11 cellular contexts compared by ENCODE assay signal in genomic region chr11:67419330-67420049, GRCh38. TPM values are rescaled to one million over a fixed set of nuclear protein-coding genes. Genes with fewer than 3 reads are reported as not detected.
DNase-seq lines count a peak whose midpoint lies in the region; ATAC-seq, FAIRE-seq and TF ChIP-seq lines count a peak whose summit lies in the region.
"Had no signal": no experiment of that assay in that cellular context is flagged by ENCODE, and none has a peak within 500 bp of the region (broad histone marks: within the 10 kb centered on the region; RNA-seq: fewer than 3 reads in every experiment).

No MANE protein-coding gene starts in this region.

- 96% methylated on average over 21 of the region's 21 CpGs for WGBS in mesenchymal stem cell

- H3K4me1 Mint-ChIP-seq in activated naive CD4-positive, alpha-beta T cell treated with anti-CD3 and anti-CD28 coated beads, Interleukin-2, amount 50 U/mL, for 24 hours, result peaks cover 60% of the 10 kb centered on the region
- peaks cover 47% of the 10 kb centered on the region for H3K4me1 Mint-ChIP-seq in activated CD4-positive, alpha-beta memory T cell treated with anti-CD3 and anti-CD28 coated beads, Interleukin-2, amount 10 ng/mL, durations not matched to agents 7 days and 5 days

- no peak for FAIRE-seq in GM12892 (lab: Jason Lieb, UNC)

- CTCF ChIA-PET in activated CD4-positive, alpha-beta memory T cell treated with anti-CD3 and anti-CD28 coated beads, Interleukin-2, amount 10 ng/mL, durations not matched to agents 7 days and 5 days (lab: Charles Lee), result interaction anchor here (0.6 to 2.0 kb wide), 5 partner anchors 10 to 39 kb away, joined by 3 to 10 read pairs (median 5); partner anchors contain the start of genes PPP1CA and TBC1D10C

- no peaks in the 10 kb centered on the region for H3K27me3 Mint-ChIP-seq in activated naive CD4-positive, alpha-beta T cell treated with anti-CD3 and anti-CD28 coated beads, Interleukin-2, amount 50 U/mL, for 24 hours
- H3K27me3 Mint-ChIP-seq in activated CD4-positive, alpha-beta memory T cell treated with anti-CD3 and anti-CD28 coated beads, Interleukin-2, amount 10 ng/mL, durations not matched to agents 7 days and 5 days, result peaks cover 13% of the 10 kb centered on the region

- H2BK5ac ChIP-seq in mesenchymal stem cell (ENCODE audit: low read depth, low read length, poor library complexity, severe bottlenecking), result no peak overlapping the region

- peak overlapping the region; percentile 7 for H2AK5ac ChIP-seq in mesenchymal stem cell (ENCODE audit: low read length, severe bottlenecking)

- peak overlapping the region; percentile 84 for H3K4me3 Mint-ChIP-seq in activated naive CD4-positive, alpha-beta T cell treated with anti-CD3 and anti-CD28 coated beads, Interleukin-2, amount 50 U/mL, for 24 hours
- peak overlapping the region; percentile 17 for H3K4me3 Mint-ChIP-seq in activated CD4-positive, alpha-beta memory T cell treated with anti-CD3 and anti-CD28 coated beads, Interleukin-2, amount 10 ng/mL, durations not matched to agents 7 days and 5 days

- H3K4me3 ChIP-seq in mesenchymal stem cell (ENCODE audit: insufficient read depth in 1 of 2, low read depth in 1 of 2, low read length in 2 of 2) (no peak overlapping the region), thoracic aorta (peak overlapping the region; percentile 6)

- ATAC-seq in thoracic aorta (ENCODE audit: insufficient number of reproducible peaks, low FRiP score, low read depth), result no peak
- no peak for ATAC-seq in HG03039 (IDR thresholded peaks at IDR 0.05; ENCODE audit: unreplicated experiment)

- peak overlapping the region; percentile 80 for H3K4me2 ChIP-seq in mesenchymal stem cell (ENCODE audit: low read length, poor library complexity, severe bottlenecking)

- DNase-seq in activated naive CD4-positive, alpha-beta T cell treated with Interleukin-2 at 50 U/mL for 16 hours, result no peak
- DNase-seq in activated CD4-positive, alpha-beta memory T cell treated with anti-CD3 and anti-CD28 coated beads, Interleukin-2, amount 10 ng/mL, durations not matched to agents 7 days and 5 days, result no peak
- no peak for DNase-seq in mesenchymal stem cell
- DNase-seq in thoracic aorta (ENCODE audit: low spot score), result no peak
- DNase-seq in GM19240 (ENCODE audit: insufficient read length, low spot score), result no peak
- DNase-seq in GM12892 (ENCODE audit: insufficient read length), result no peak
- DNase-seq: foreskin fibroblast; NCI-H1048; stimulated activated CD4-positive, alpha-beta T cell treated with anti-CD3 and anti-CD28 coated beads, Interleukin-2, amount 100 ng/mL, for 48 hours had no signal

- H3K36me3 Mint-ChIP-seq in activated naive CD4-positive, alpha-beta T cell treated with anti-CD3 and anti-CD28 coated beads, Interleukin-2, amount 50 U/mL, for 24 hours, result no peaks in the 10 kb centered on the region
- H3K36me3 Mint-ChIP-seq in activated CD4-positive, alpha-beta memory T cell treated with anti-CD3 and anti-CD28 coated beads, Interleukin-2, amount 10 ng/mL, durations not matched to agents 7 days and 5 days (ENCODE audit: low read depth), result no peaks in the 10 kb centered on the region

- H3K14ac ChIP-seq in mesenchymal stem cell (ENCODE audit: low read length in 2 of 2), result no peak overlapping the region

- no peak overlapping the region for H3K4ac ChIP-seq in mesenchymal stem cell (ENCODE audit: low read depth in 1 of 2, low read length in 2 of 2)

- H4K8ac ChIP-seq in mesenchymal stem cell (ENCODE audit: low read length), result no peak overlapping the region

- no peak for TF ChIP-seq CTCF in thoracic aorta (IDR thresholded peaks at IDR 0.05)

- H3K27ac ChIP-seq in mesenchymal stem cell (ENCODE audit: low read length, poor library complexity, severe bottlenecking) (no peak overlapping the region), thoracic aorta (peak overlapping the region; percentile 78 to 90)

- H3K9ac ChIP-seq in mesenchymal stem cell (ENCODE audit: low read length), result no peak overlapping the region

- POLR2A ChIA-PET in activated CD4-positive, alpha-beta memory T cell treated with anti-CD3 and anti-CD28 coated beads, Interleukin-2, amount 10 ng/mL, durations not matched to agents 7 days and 5 days (lab: Charles Lee), result interaction anchor here (0.6 to 11.7 kb wide), 13 partner anchors 8 to 131 kb away, joined by 3 to 155 read pairs (median 6); partner anchors contain the start of genes AIP, GPR152, POLD4 and PPP1CA

- no peak overlapping the region for H3K23ac ChIP-seq in mesenchymal stem cell (ENCODE audit: low read length in 2 of 2)

- H4K91ac ChIP-seq in mesenchymal stem cell (ENCODE audit: low read length), result peak overlapping the region; percentile 25

- no peak overlapping the region for H3K18ac ChIP-seq in mesenchymal stem cell (ENCODE audit: low read depth in 1 of 2, low read length in 2 of 2)

- no peak overlapping the region for H2BK120ac ChIP-seq in mesenchymal stem cell (ENCODE audit: low read depth, low read length)

- H3K9me3 ChIP-seq in mesenchymal stem cell (ENCODE audit: control insufficient read depth, low read length) (no peaks in the 10 kb centered on the region), thoracic aorta (no peaks in the 10 kb centered on the region)

- H3K27me3 ChIP-seq in mesenchymal stem cell (ENCODE audit: control insufficient read depth in 1 of 2, insufficient read depth in 1 of 2, low read length in 2 of 2) (peaks cover 5 to 22% of the 10 kb centered on the region in 2 experiments), thoracic aorta (replicated peaks; ENCODE audit: insufficient read depth) (no peaks in the 10 kb centered on the region)

- peaks cover 0 to 15% of the 10 kb centered on the region in 2 experiments for H3K36me3 ChIP-seq in mesenchymal stem cell (ENCODE audit: control insufficient read depth in 1 of 2, insufficient read depth in 2 of 2, low read depth in 1 of 2, low read length in 2 of 2)
- H3K36me3 ChIP-seq in thoracic aorta, result no peaks in the 10 kb centered on the region

- TF ChIP-seq POLR2A in GM12892 (IDR thresholded peaks at IDR 0.05; ENCODE audit: low read depth, low read length), result no peak

- no peak overlapping the region for H2AFZ ChIP-seq in mesenchymal stem cell (ENCODE audit: low read depth, low read length)

- H2BK15ac ChIP-seq in mesenchymal stem cell (ENCODE audit: low read depth, poor library complexity, severe bottlenecking), result no peak overlapping the region

- H3K79me1 ChIP-seq in mesenchymal stem cell (replicated peaks; ENCODE audit: low read length, poor library complexity, severe bottlenecking), result peaks cover 8% of the 10 kb centered on the region

- no peak overlapping the region for H2BK12ac ChIP-seq in mesenchymal stem cell (ENCODE audit: low read length in 2 of 2)

- no peak overlapping the region for H3K27ac Mint-ChIP-seq in activated naive CD4-positive, alpha-beta T cell treated with anti-CD3 and anti-CD28 coated beads, Interleukin-2, amount 50 U/mL, for 24 hours
- no peak overlapping the region for H3K27ac Mint-ChIP-seq in activated CD4-positive, alpha-beta memory T cell treated with anti-CD3 and anti-CD28 coated beads, Interleukin-2, amount 10 ng/mL, durations not matched to agents 7 days and 5 days

- no peaks in the 10 kb centered on the region for H3K9me3 Mint-ChIP-seq in activated naive CD4-positive, alpha-beta T cell treated with anti-CD3 and anti-CD28 coated beads, Interleukin-2, amount 50 U/mL, for 24 hours
- H3K9me3 Mint-ChIP-seq in activated CD4-positive, alpha-beta memory T cell treated with anti-CD3 and anti-CD28 coated beads, Interleukin-2, amount 10 ng/mL, durations not matched to agents 7 days and 5 days, result no peaks in the 10 kb centered on the region

- H3K4me1 ChIP-seq in mesenchymal stem cell (ENCODE audit: control insufficient read depth, insufficient read depth, low read depth, low read length) (peaks cover 55% of the 10 kb centered on the region), thoracic aorta (ENCODE audit: control insufficient read depth in 1 of 2, low read depth in 2 of 2) (peaks cover 23 to 55% of the 10 kb centered on the region in 2 donors)

RNA-seq across cellular contexts. Expression of gene CARNS1, which starts 4.0 kb away (rescaled TPM):
- 1 to 10 TPM in 1 of 2 experiments, under 1 TPM in 1; 0.76 to 1.1 TPM for total RNA-seq in activated CD4-positive, alpha-beta memory T cell treated with anti-CD3 and anti-CD28 coated beads, Interleukin-2, amount 10 ng/mL, durations not matched to agents 7 days and 5 days
- 0.11 TPM for polyA plus RNA-seq in mesenchymal stem cell (2013, experiment 1 of 2)
- 0.07 TPM for polyA plus RNA-seq in mesenchymal stem cell (2013, experiment 2 of 2)
- 10 to 100 TPM in 1 of 2 donors, 1 to 10 TPM in 1; 7.9 to 10.8 TPM for total RNA-seq in thoracic aorta
- 0.28 TPM for polyA plus RNA-seq in GM12892 (2012; ENCODE audit: missing spikeins)

RNA-seq across cellular contexts. Expression of gene RPS6KB2, which starts 8.8 kb away (rescaled TPM):
- 10 to 100 TPM; 56.9 to 57.1 TPM for total RNA-seq in activated CD4-positive, alpha-beta memory T cell treated with anti-CD3 and anti-CD28 coated beads, Interleukin-2, amount 10 ng/mL, durations not matched to agents 7 days and 5 days
- 35.0 TPM for polyA plus RNA-seq in mesenchymal stem cell (2013, experiment 1 of 2)
- 33.7 TPM for polyA plus RNA-seq in mesenchymal stem cell (2013, experiment 2 of 2)
- total RNA-seq in thoracic aorta, result 10 to 100 TPM; 68.3 to 69.3 TPM
- 37.8 TPM for polyA plus RNA-seq in GM12892 (2012; ENCODE audit: missing spikeins)

RNA-seq across cellular contexts. Expression of gene TBC1D10C, which starts 15.6 kb away (rescaled TPM):
- 100 to 1,000 TPM; 285 to 310 TPM for total RNA-seq in activated CD4-positive, alpha-beta memory T cell treated with anti-CD3 and anti-CD28 coated beads, Interleukin-2, amount 10 ng/mL, durations not matched to agents 7 days and 5 days
- not detected for polyA plus RNA-seq in mesenchymal stem cell (2013, experiment 1 of 2)
- polyA plus RNA-seq in mesenchymal stem cell (2013, experiment 2 of 2), result not detected
- 1 to 10 TPM; 2.6 to 3.8 TPM for total RNA-seq in thoracic aorta
- 17.3 TPM for polyA plus RNA-seq in GM12892 (2012; ENCODE audit: missing spikeins)

RNA-seq across cellular contexts. Expression of gene PPP1CA, which starts 17.8 kb away (rescaled TPM):
- 100 to 1,000 TPM; 308 to 315 TPM for total RNA-seq in activated CD4-positive, alpha-beta memory T cell treated with anti-CD3 and anti-CD28 coated beads, Interleukin-2, amount 10 ng/mL, durations not matched to agents 7 days and 5 days
- 157 TPM for polyA plus RNA-seq in mesenchymal stem cell (2013, experiment 1 of 2)
- 161 TPM for polyA plus RNA-seq in mesenchymal stem cell (2013, experiment 2 of 2)
- total RNA-seq in thoracic aorta, result 10 to 100 TPM; 74.4 to 77.8 TPM
- 152 TPM for polyA plus RNA-seq in GM12892 (2012; ENCODE audit: missing spikeins)

RNA-seq across cellular contexts. Expression of gene PTPRCAP, which starts 18.0 kb away (rescaled TPM):
- 100 to 1,000 TPM; 398 to 401 TPM for total RNA-seq in activated CD4-positive, alpha-beta memory T cell treated with anti-CD3 and anti-CD28 coated beads, Interleukin-2, amount 10 ng/mL, durations not matched to agents 7 days and 5 days
- polyA plus RNA-seq in mesenchymal stem cell (2013, experiment 1 of 2), result 0.10 TPM
- polyA plus RNA-seq in mesenchymal stem cell (2013, experiment 2 of 2), result 0.11 TPM
- 1 to 10 TPM; 4.0 to 7.2 TPM for total RNA-seq in thoracic aorta
- 24.9 TPM for polyA plus RNA-seq in GM12892 (2012; ENCODE audit: missing spikeins)

Comparison
In these comparisons a context has a peak if more than half of its experiments do, and no peak if none do; other contexts are left out.
1. RNA of gene CARNS1, which starts 4.0 kb away (total RNA-seq): 7.9 to 10.8 TPM in thoracic aorta; 0.76 to 1.1 TPM in activated CD4-positive, alpha-beta memory T cell treated with anti-CD3 and anti-CD28 coated beads, Interleukin-2, amount 10 ng/mL, durations not matched to agents 7 days and 5 days; every median in the first group is over 4 times any median in the second.
2. RNA of gene TBC1D10C, which starts 15.6 kb away (total RNA-seq): 285 to 310 TPM in activated CD4-positive, alpha-beta memory T cell treated with anti-CD3 and anti-CD28 coated beads, Interleukin-2, amount 10 ng/mL, durations not matched to agents 7 days and 5 days; 2.6 to 3.8 TPM in thoracic aorta; every median in the first group is over 10 times any median in the second.